In genomic region chr6:23413327-23414203, GRCh38 we compare ENCODE assay signal across 19 cellular contexts.
DNase-seq lines count a peak whose midpoint lies in the region; ATAC-seq and TF ChIP-seq lines count a peak whose summit lies in the region.
"Had no signal": no experiment of that assay in that cellular context is flagged by ENCODE, and none has a peak within 500 bp of the region (broad histone marks: within the 10 kb centered on the region; RNA-seq: fewer than 3 reads in every experiment).

No MANE protein-coding gene starts in this region.

- POLR2A ChIA-PET in GM10248 (lab: Yijun Ruan, JAX) = interaction anchor here (0.6 kb wide), 1 partner anchor 1470 kb away, joined by 7 read pairs; no protein-coding TSS in a partner anchor

- CTCF ChIA-PET in GM10248 (lab: Yijun Ruan, JAX) = interaction anchor here (0.6 to 2.3 kb wide), 6 partner anchors 11 to 801 kb away, joined by 3 to 8 read pairs (median 3); no protein-coding TSS in a partner anchor

- no peaks in the 10 kb centered on the region for H3K36me3 Mint-ChIP-seq in osteocyte (ENCODE audit: unreplicated experiment)
- H3K36me3 Mint-ChIP-seq: activated naive CD4-positive, alpha-beta T cell treated with anti-CD3 and anti-CD28 coated beads, Interleukin-2, amount 50 U/mL, for 72 hours had no signal

- no peaks in the 10 kb centered on the region for H3K79me2 ChIP-seq in fibroblast of lung (ENCODE audit: control insufficient read depth, insufficient read depth, low read length)
- H3K79me2 ChIP-seq: parathyroid adenoma had no signal

- no peaks in the 10 kb centered on the region for H3K4me1 ChIP-seq in fibroblast of lung (ENCODE audit: control insufficient read depth, extremely low read depth, insufficient read depth, low read length)
- H3K4me1 ChIP-seq: parathyroid adenoma had no signal

- no peak overlapping the region for H3K4me3 Mint-ChIP-seq in osteocyte (ENCODE audit: unreplicated experiment)
- H3K4me3 Mint-ChIP-seq: activated CD4-positive, alpha-beta memory T cell treated with anti-CD3 and anti-CD28 coated beads, Interleukin-2, amount 10 ng/mL, durations not matched to agents 7 days and 5 days; activated T-cell treated with anti-CD3 and anti-CD28 coated beads, Interleukin-2, amount 50 U/mL, for 4 hours; T-helper 17 cell had no signal

- DNase-seq in fibroblast of lung (ENCODE audit: low read depth in 2 of 2) (peak; percentile 25 to 40), osteocyte (ENCODE audit: extremely low spot score, unreplicated experiment) (no peak), GM10248 (ENCODE audit: extremely low spot score) (no peak), SKM-1 treated with dmso at 0.1 percent for 144 hours (lab: John Stamatoyannopoulos, UW; ENCODE audit: unreplicated experiment) (no peak)
- DNase-seq: activated CD4-positive, alpha-beta memory T cell treated with anti-CD3 and anti-CD28 coated beads, Interleukin-2, amount 10 ng/mL, durations not matched to agents 7 days and 5 days; activated T-cell treated with anti-CD3 and anti-CD28 coated beads, Interleukin-2, amount 50 U/mL, for 4 hours; BE2C; GF-D8; left ventricle myocardium superior; NCI-H1694; NCI-H226; small intestine; T-helper 17 cell; testis had no signal

- H3K27me3 Mint-ChIP-seq in osteocyte (ENCODE audit: unreplicated experiment) = no peaks in the 10 kb centered on the region
- H3K27me3 Mint-ChIP-seq: activated CD4-positive, alpha-beta memory T cell treated with anti-CD3 and anti-CD28 coated beads, Interleukin-2, amount 10 ng/mL, durations not matched to agents 7 days and 5 days; T-helper 17 cell had no signal

- no peaks in the 10 kb centered on the region for H3K9me3 ChIP-seq in fibroblast of lung (ENCODE audit: control insufficient read depth, insufficient read depth, low read depth, low read length)
- H3K9me3 ChIP-seq: BE2C, testis had no signal

- ATAC-seq in GM18502 (IDR thresholded peaks at IDR 0.05; ENCODE audit: poor library complexity, unreplicated experiment) (peak; percentile 22), SK-N-SH treated with all-trans-retinoic acid at 6 μM for 48 hours (peak; percentile 71), GM19397 (IDR thresholded peaks at IDR 0.05; ENCODE audit: unreplicated experiment) (no peak)
- ATAC-seq: activated naive CD4-positive, alpha-beta T cell treated with anti-CD3 and anti-CD28 coated beads, Interleukin-2, amount 50 U/mL, for 72 hours; activated T-cell treated with anti-CD3 and anti-CD28 coated beads, Interleukin-2, amount 50 U/mL, for 4 hours; T-helper 17 cell had no signal

- peak overlapping the region; percentile 66 for H3K27ac Mint-ChIP-seq in osteocyte (ENCODE audit: unreplicated experiment)
- H3K27ac Mint-ChIP-seq: activated CD4-positive, alpha-beta memory T cell treated with anti-CD3 and anti-CD28 coated beads, Interleukin-2, amount 10 ng/mL, durations not matched to agents 7 days and 5 days; activated naive CD4-positive, alpha-beta T cell treated with anti-CD3 and anti-CD28 coated beads, Interleukin-2, amount 50 U/mL, for 72 hours; T-helper 17 cell had no signal

- H2AFZ ChIP-seq in fibroblast of lung (ENCODE audit: low read length) = no peak overlapping the region
- H2AFZ ChIP-seq: parathyroid adenoma had no signal

- H3K9me3 Mint-ChIP-seq in osteocyte (ENCODE audit: unreplicated experiment) = peaks cover 4% of the 10 kb centered on the region

- H3K27ac ChIP-seq in fibroblast of lung (ENCODE audit: insufficient read depth, low read length) = no peak overlapping the region
- H3K27ac ChIP-seq: parathyroid adenoma, testis had no signal

- TF ChIP-seq CTCF in fibroblast of lung (conservative IDR thresholded peaks at IDR 0.05 in 1 of 2, IDR thresholded peaks at IDR 0.05 in 1 of 2; ENCODE audit: low read depth in 1 of 2, low read length in 2 of 2) (no peak), osteocyte (IDR thresholded peaks at IDR 0.05) (no peak), GM10248 (IDR thresholded peaks at IDR 0.05; ENCODE audit: control extremely low read depth, extremely low read depth, low read depth, missing control alignments) (no peak)

- no peak overlapping the region for H3K9ac ChIP-seq in fibroblast of lung (ENCODE audit: insufficient read depth, low read length)
- H3K9ac ChIP-seq: parathyroid adenoma had no signal

- peaks cover 19% of the 10 kb centered on the region for H3K4me1 Mint-ChIP-seq in osteocyte (ENCODE audit: unreplicated experiment)
- H3K4me1 Mint-ChIP-seq: activated CD4-positive, alpha-beta memory T cell treated with anti-CD3 and anti-CD28 coated beads, Interleukin-2, amount 10 ng/mL, durations not matched to agents 7 days and 5 days; T-helper 17 cell had no signal

- no peak overlapping the region for H3K4me3 ChIP-seq in fibroblast of lung (replicated peaks in 1 of 4; ENCODE audit: control extremely low read depth in 1 of 4, insufficient read depth in 1 of 4, low read depth in 3 of 4, low read length in 4 of 4)
- H3K4me3 ChIP-seq: testis had no signal

- H4K20me1 ChIP-seq in fibroblast of lung (ENCODE audit: control insufficient read depth, extremely low read depth, insufficient read depth, low read length) = no peaks in the 10 kb centered on the region

- no peaks in the 10 kb centered on the region for H3K27me3 ChIP-seq in fibroblast of lung (ENCODE audit: control insufficient read depth, insufficient read depth, low read length)
- H3K27me3 ChIP-seq: BE2C, testis had no signal

- no peaks in the 10 kb centered on the region for H3K36me3 ChIP-seq in fibroblast of lung (ENCODE audit: control insufficient read depth, insufficient read depth, low read length)
- H3K36me3 ChIP-seq: BE2C had no signal

- no peak overlapping the region for H3K4me2 ChIP-seq in fibroblast of lung (ENCODE audit: extremely low read depth, insufficient read depth, low read length)

TF ChIP-seq in SK-N-SH treated with all-trans-retinoic acid at 6 μM for 48 hours, 23 proteins besides CTCF, POLR2A, EP300 and RAD21:
- TF ChIP-seq TOX (CRISPR knock-in tag; IDR thresholded peaks at IDR 0.05; ENCODE audit: borderline replicate concordance) (peak; percentile 30; the same call in 1 of the 2 replicates), PPARA (CRISPR knock-in tag; IDR thresholded peaks at IDR 0.05; ENCODE audit: borderline replicate concordance) (no peak)

Comparison
In these comparisons a context has a peak if more than half of its experiments do, and no peak if none do; other contexts are left out.
1. DNase-seq: peak in fibroblast of lung (2 of 2); none in osteocyte (single experiment), GM10248 (single experiment) and SKM-1 treated with dmso at 0.1 percent for 144 hours (single experiment).